In genomic region chrX:153831435-153832150, GRCh38 we compare ENCODE assay signal across 1 cellular context.
TF ChIP-seq lines count a peak whose summit lies in the region.

No MANE protein-coding gene starts in this region.

TF ChIP-seq in endothelial cell of umbilical vein, 7 proteins besides CTCF, POLR2A, EP300 and RAD21:
- no peak for TF ChIP-seq MYC (IDR thresholded peaks at IDR 0.05; ENCODE audit: low read depth, low read length)
- TF ChIP-seq EZH2 (IDR thresholded peaks at IDR 0.05; ENCODE audit: borderline replicate concordance, low read depth, low read length, severe bottlenecking), result peak; percentile 54
